In the genomic region with DNA sequence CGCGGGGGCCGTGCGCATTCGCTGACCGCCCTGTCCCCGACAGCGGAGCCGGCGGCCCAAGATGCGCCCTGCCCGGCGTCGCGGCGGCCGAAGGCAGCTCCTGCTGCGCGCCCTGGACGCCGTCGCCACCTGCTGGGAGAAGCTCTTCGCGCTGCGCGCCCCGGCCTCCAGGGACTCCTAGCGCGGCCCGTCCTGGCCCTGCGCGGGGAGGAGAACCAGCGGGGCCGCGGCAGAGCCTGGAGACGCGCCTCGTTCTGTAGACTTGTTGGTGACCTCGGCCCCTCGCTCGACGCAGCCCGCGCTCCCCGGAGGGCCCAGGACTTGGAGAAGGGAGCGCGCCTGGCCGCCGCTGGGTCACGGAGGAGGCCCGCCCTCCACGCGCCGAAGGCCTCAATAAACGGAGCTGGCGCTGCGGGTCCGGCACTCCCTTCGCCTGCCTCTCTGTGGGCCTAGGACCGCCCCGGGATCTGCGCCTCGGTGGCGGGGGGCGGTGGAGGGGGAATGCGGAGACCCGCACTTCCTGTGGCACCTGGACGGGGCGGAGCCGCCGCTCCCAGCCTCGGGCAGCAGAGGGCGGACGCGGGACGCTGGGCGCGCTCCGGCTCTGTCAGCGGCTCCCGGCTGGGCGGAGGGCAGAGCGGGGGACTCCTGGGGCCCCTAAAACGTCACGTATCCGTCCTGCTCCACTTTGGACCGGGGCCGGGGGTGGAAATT, we compare ENCODE assay signal across 8 cellular contexts. TPM values are rescaled to one million over a fixed set of nuclear protein-coding genes. Genes with fewer than 3 reads are reported as not detected.
DNase-seq lines count a peak whose midpoint lies in the region; ATAC-seq and TF ChIP-seq lines count a peak whose summit lies in the region.

No MANE protein-coding gene starts in this region.

- peak; percentile 97 for TF ChIP-seq CTCF in RWPE1 (conservative IDR thresholded peaks at IDR 0.05; ENCODE audit: low read depth)

- H3K36me3 ChIP-seq in CD4-positive, alpha-beta memory T cell (ENCODE audit: insufficient read depth, low read length) = no peaks in the 10 kb centered on the region

- POLR2A ChIA-PET in CD4-positive, alpha-beta memory T cell (lab: Charles Lee; ENCODE audit: partially characterized antibody) = interaction anchor here (0.6 to 4.2 kb wide), 29 partner anchors 11 to 518 kb away, joined by 3 to 71 read pairs (median 5); a partner anchor contains a TSS
- POLR2A ChIA-PET in RWPE1 (lab: Yijun Ruan, JAX; ENCODE audit: low non-redundant PET) = interaction anchor here (0.6 to 1.6 kb wide), 4 partner anchors 11 to 31 kb away, joined by 3 to 5 read pairs (median 3); a partner anchor contains a TSS

- H3K9me3 Mint-ChIP-seq in CD4-positive, alpha-beta memory T cell = no peaks in the 10 kb centered on the region

- peak overlapping the region; percentile 17 to 82 (median 57) for H3K4me3 Mint-ChIP-seq in CD4-positive, alpha-beta memory T cell

- H3K4me1 ChIP-seq in CD4-positive, alpha-beta memory T cell (ENCODE audit: insufficient read depth, low read length) = peaks cover 74% of the 10 kb centered on the region

- no peaks in the 10 kb centered on the region for H3K27me3 ChIP-seq in CD4-positive, alpha-beta memory T cell (ENCODE audit: insufficient read depth, low read length)

- peaks cover 0 to 2% of the 10 kb centered on the region in 2 donors for H3K36me3 Mint-ChIP-seq in CD4-positive, alpha-beta memory T cell

- H3K27me3 Mint-ChIP-seq in CD4-positive, alpha-beta memory T cell = no peaks in the 10 kb centered on the region

- peak overlapping the region in 2 of 7 donors; percentile 43 to 69 for H3K27ac Mint-ChIP-seq in CD4-positive, alpha-beta memory T cell

- peak; percentile 45 for ATAC-seq in GM19455 (IDR thresholded peaks at IDR 0.05; ENCODE audit: unreplicated experiment)

- intact Hi-C loops in CD4-positive, alpha-beta memory T cell (cut with micrococcal nuclease) = loop anchor here (1.0 to 5.0 kb wide), 6 partner anchors 19 to 141 kb away; a partner anchor contains a TSS
- intact Hi-C loops in posterior vena cava (cut with DNase I) = loop anchor here (5.0 to 10.0 kb wide), 2 partner anchors 76 to 84 kb away; no protein-coding TSS in a partner anchor

- peak; percentile 65 to 76 (median 71) for DNase-seq in CD4-positive, alpha-beta memory T cell
- DNase-seq in HuH-7 (ENCODE audit: low spot score) (peak; percentile 98), RWPE1 (ENCODE audit: low spot score) (peak; percentile 88), glomerular visceral epithelial cell (ENCODE audit: extremely low spot score) (peak; percentile 78), posterior vena cava (ENCODE audit: low spot score) (peak; percentile 91), ureter (ENCODE audit: low spot score) (peak; percentile 69)
- peak; percentile 68 for DNase-seq in activated T-helper 9 cell treated with anti-CD3 and anti-CD28 coated beads, Interleukin-2, amount 50 U/mL, for 16 hours (ENCODE audit: low read depth)

- H3K9me3 ChIP-seq in CD4-positive, alpha-beta memory T cell (ENCODE audit: control insufficient read depth in 1 of 2, low read length in 2 of 2) = no peaks in the 10 kb centered on the region

- CTCF ChIA-PET in CD4-positive, alpha-beta memory T cell (lab: Charles Lee; ENCODE audit: partially characterized antibody) = interaction anchor here (0.6 to 11.7 kb wide), 27 partner anchors 8 to 217 kb away, joined by 3 to 133 read pairs (median 4); a partner anchor contains a TSS
- CTCF ChIA-PET in RWPE1 (lab: Yijun Ruan, JAX) = interaction anchor here (0.5 to 6.4 kb wide), 57 partner anchors 8 to 779 kb away, joined by 3 to 98 read pairs (median 5); a partner anchor contains a TSS

- peak overlapping the region; percentile 29 to 72 for H3K4me3 ChIP-seq in CD4-positive, alpha-beta memory T cell (ENCODE audit: low read length in 2 of 2)

- H3K4me1 Mint-ChIP-seq in CD4-positive, alpha-beta memory T cell = peaks cover 13 to 63% (median 34%) of the 10 kb centered on the region in 4 donors

- peak overlapping the region; percentile 35 for H3K27ac ChIP-seq in CD4-positive, alpha-beta memory T cell (ENCODE audit: low read depth, low read length)
- H3K27ac ChIP-seq in RWPE1 = peak overlapping the region; percentile 58

RNA-seq across cellular contexts. Expression of a gene that starts 2.8 kb away (rescaled TPM):
- 1 to 10 TPM; 3.7 to 4.1 TPM for total RNA-seq in CD4-positive, alpha-beta memory T cell
- polyA plus RNA-seq in CD4-positive, alpha-beta memory T cell = under 1 TPM in 1 of 2 donors, not detected in 1; 0.22 TPM
- total RNA-seq in posterior vena cava = under 1 TPM; 0.76 to 0.83 TPM
- 1.9 TPM for total RNA-seq in ureter

RNA-seq across cellular contexts. Expression of a gene that starts 10.7 kb away (rescaled TPM):
- total RNA-seq in CD4-positive, alpha-beta memory T cell = not detected
- polyA plus RNA-seq in CD4-positive, alpha-beta memory T cell = not detected
- total RNA-seq in posterior vena cava = 10 to 100 TPM; 40.8 to 47.6 TPM
- 28.1 TPM for total RNA-seq in ureter

RNA-seq across cellular contexts. Expression of a gene that starts 24.3 kb away (rescaled TPM):
- total RNA-seq in CD4-positive, alpha-beta memory T cell = 10 to 100 TPM; 43.3 to 45.9 TPM
- polyA plus RNA-seq in CD4-positive, alpha-beta memory T cell = 10 to 100 TPM; 24.6 to 27.9 TPM
- total RNA-seq in posterior vena cava = 10 to 100 TPM; 39.5 to 41.3 TPM
- total RNA-seq in ureter = 43.6 TPM

RNA-seq across cellular contexts. Expression of a gene that starts 40.6 kb away (rescaled TPM):
- total RNA-seq in CD4-positive, alpha-beta memory T cell = 10 to 100 TPM; 35.0 to 35.6 TPM
- polyA plus RNA-seq in CD4-positive, alpha-beta memory T cell = 100 to 1,000 TPM; 112 to 116 TPM
- total RNA-seq in posterior vena cava (10 to 100 TPM; 18.0 to 19.1 TPM), ureter (10.3 TPM)

RNA-seq across cellular contexts. Expression of a gene that starts 41.1 kb away (rescaled TPM):
- 1 to 10 TPM in 1 of 2 experiments, under 1 TPM in 1; 0.87 to 1.1 TPM for total RNA-seq in CD4-positive, alpha-beta memory T cell
- 1 to 10 TPM in 1 of 2 donors, under 1 TPM in 1; 0.68 to 1.1 TPM for polyA plus RNA-seq in CD4-positive, alpha-beta memory T cell
- total RNA-seq in posterior vena cava (1 to 10 TPM in 1 of 2 donors, under 1 TPM in 1; 0.76 to 1.4 TPM), ureter (0.42 TPM)

Comparison
In these comparisons a context has a peak if more than half of its experiments do, and no peak if none do; other contexts are left out.
1. Peak in every context shown above with its lines: DNase-seq, ATAC-seq, H3K4me3 ChIP-seq and H3K27ac ChIP-seq.
2. RNA of a gene that starts 10.7 kb away (total RNA-seq): 40.8 to 47.6 TPM in posterior vena cava and 28.1 TPM in ureter (single experiment); not detected in CD4-positive, alpha-beta memory T cell; every median in the first group is over 10 times any median in the second.